Comparison of ENCODE assay signal across 14 cellular contexts in genomic region chr15:38038659-38039442, GRCh38.
DNase-seq lines count a peak whose midpoint lies in the region; ATAC-seq and TF ChIP-seq lines count a peak whose summit lies in the region.
"Had no signal": no experiment of that assay in that cellular context is flagged by ENCODE, and none has a peak within 500 bp of the region (broad histone marks: within the 10 kb centered on the region; RNA-seq: fewer than 3 reads in every experiment).

No MANE protein-coding gene starts in this region.

- H3K27ac ChIP-seq in AG04450 (ENCODE audit: low read depth, low read length) (no peak overlapping the region), foreskin keratinocyte (peak overlapping the region; percentile 35)
- H3K27ac ChIP-seq: thyroid gland had no signal

- POLR2A ChIA-PET in AG04450 (lab: Yijun Ruan, JAX) = interaction anchor here (0.7 to 1.0 kb wide), 2 partner anchors 213 to 280 kb away, joined by 4 to 5 read pairs; no protein-coding TSS in a partner anchor

- in situ Hi-C loops in astrocyte of the spinal cord (cut with HindIII; ENCODE audit: low sequenced_read_pairs) = no loop called here

- peak; percentile 95 for ATAC-seq in foreskin keratinocyte
- no peak for ATAC-seq in HG02852 (IDR thresholded peaks at IDR 0.05; ENCODE audit: unreplicated experiment)
- no peak for ATAC-seq in GM18867 (IDR thresholded peaks at IDR 0.05; ENCODE audit: unreplicated experiment)

- H3K4me1 ChIP-seq in foreskin keratinocyte = peaks cover 51% of the 10 kb centered on the region
- H3K4me1 ChIP-seq: thyroid gland had no signal

- H3K27me3 ChIP-seq in AG04450 (ENCODE audit: control insufficient read depth, insufficient read depth, low read length) = no peaks in the 10 kb centered on the region
- H3K27me3 ChIP-seq in foreskin keratinocyte = no peaks in the 10 kb centered on the region
- H3K27me3 ChIP-seq: thyroid gland had no signal

- DNase-seq in AG04450 (ENCODE audit: low read depth, low spot score) (peak; percentile 56), HT1080 (ENCODE audit: low read depth) (peak; percentile 86), astrocyte of the spinal cord (ENCODE audit: low read depth, low spot score) (peak; percentile 83), foreskin keratinocyte (peak; percentile 74 to 87), NCI-H524 (lab: John Stamatoyannopoulos, UW) (no peak)
- DNase-seq in NK-92 treated with Interleukin-12 subunit alpha and Interleukin-12 subunit beta, amount 100 ng/mL, for 24 hours (lab: John Stamatoyannopoulos, UW) = no peak
- DNase-seq: activated naive CD4-positive, alpha-beta T cell treated with Interleukin-2 at 50 U/mL for 16 hours; foreskin melanocyte; NCI-H2029; NCI-H748 treated with DMSO at 0.1 percent for 48 hours; stimulated activated CD4-positive, alpha-beta T cell treated with anti-CD3 and anti-CD28 coated beads, Interleukin-15, amount 100 ng/mL, for 24 hours; thyroid gland had no signal

- CTCF ChIA-PET in AG04450 (lab: Charles Lee) = no interaction called here

- no peaks in the 10 kb centered on the region for H3K9me3 ChIP-seq in AG04450 (ENCODE audit: control insufficient read depth, insufficient read depth, low read length)
- H3K9me3 ChIP-seq: thyroid gland had no signal

- H3K4me3 ChIP-seq in AG04450 (ENCODE audit: low read depth, low read length) (no peak overlapping the region), astrocyte of the spinal cord (ENCODE audit: low read depth, low read length) (no peak overlapping the region)
- H3K4me3 ChIP-seq: thyroid gland had no signal

- TF ChIP-seq CTCF in AG04450 (IDR thresholded peaks at IDR 0.05; ENCODE audit: low read depth, low read length) = no peak
- no peak for TF ChIP-seq CTCF in astrocyte of the spinal cord (IDR thresholded peaks at IDR 0.05; ENCODE audit: low read depth, low read length)
- TF ChIP-seq CTCF in foreskin keratinocyte (conservative IDR thresholded peaks at IDR 0.05) = no peak

Comparison
In these comparisons a context has a peak if more than half of its experiments do, and no peak if none do; other contexts are left out.
1. DNase-seq: peak in AG04450 (single experiment), HT1080 (single experiment), astrocyte of the spinal cord (single experiment) and foreskin keratinocyte (2 of 2); none in NCI-H524 (0 of 2) and NK-92 treated with Interleukin-12 subunit alpha and Interleukin-12 subunit beta, amount 100 ng/mL, for 24 hours (single experiment).